In genomic region chr11:132312616-132313210, GRCh38 we compare ENCODE assay signal across 9 cellular contexts.
DNase-seq lines count a peak whose midpoint lies in the region; ATAC-seq, FAIRE-seq and TF ChIP-seq lines count a peak whose summit lies in the region.
"Had no signal": no experiment of that assay in that cellular context is flagged by ENCODE, and none has a peak within 500 bp of the region (broad histone marks: within the 10 kb centered on the region; RNA-seq: fewer than 3 reads in every experiment).

No MANE protein-coding gene starts in this region.

- H2AFZ ChIP-seq in astrocyte (ENCODE audit: low read depth, low read length), result no peak overlapping the region

- FAIRE-seq in astrocyte (lab: Jason Lieb, UNC), result peak; percentile 58

- no peaks in the 10 kb centered on the region for H3K79me2 ChIP-seq in astrocyte (ENCODE audit: insufficient read depth, low read length)

- peaks cover 15% of the 10 kb centered on the region for H3K4me1 ChIP-seq in astrocyte (ENCODE audit: insufficient read depth, low read length)

- no peak for ATAC-seq in activated CD4-positive, CD25-positive, alpha-beta regulatory T cell treated with anti-CD3 and anti-CD28 coated beads, Interleukin-2, amount 50 U/mL, for 24 hours
- ATAC-seq in HG03280 (IDR thresholded peaks at IDR 0.05; ENCODE audit: unreplicated experiment) (no peak), GM18870 (IDR thresholded peaks at IDR 0.05; ENCODE audit: unreplicated experiment) (no peak)

- no peaks in the 10 kb centered on the region for H4K20me1 ChIP-seq in astrocyte (ENCODE audit: insufficient read depth, low read length)

- peaks cover 17% of the 10 kb centered on the region for H3K4me1 Mint-ChIP-seq in astrocyte (ENCODE audit: low read depth, unreplicated experiment)
- H3K4me1 Mint-ChIP-seq: memory B cell had no signal

- H3K27me3 ChIP-seq in astrocyte (ENCODE audit: insufficient read depth, low read length), result no peaks in the 10 kb centered on the region
- no peaks in the 10 kb centered on the region for H3K27me3 ChIP-seq in kidney epithelial cell (ENCODE audit: control insufficient read depth, insufficient read depth, low read length)

- no peak overlapping the region for H3K4me3 Mint-ChIP-seq in astrocyte (ENCODE audit: unreplicated experiment)
- H3K4me3 Mint-ChIP-seq: memory B cell had no signal

- H3K9me3 ChIP-seq in astrocyte (ENCODE audit: insufficient read depth, low read depth, low read length), result no peaks in the 10 kb centered on the region

- H3K4me2 ChIP-seq in astrocyte (ENCODE audit: low read length), result peak overlapping the region; percentile 39

- no peak overlapping the region for H3K27ac Mint-ChIP-seq in astrocyte (ENCODE audit: unreplicated experiment)
- H3K27ac Mint-ChIP-seq: memory B cell had no signal

- DNase-seq in astrocyte (ENCODE audit: low read depth), result peak; percentile 31
- DNase-seq in kidney epithelial cell (ENCODE audit: low read depth), result no peak
- DNase-seq in stimulated activated CD4-positive, alpha-beta T cell treated with anti-CD3 and anti-CD28 coated beads, Interleukin-2, amount 100 ng/mL, for 48 hours, result no peak

- H3K27me3 Mint-ChIP-seq in astrocyte (ENCODE audit: low read depth, unreplicated experiment), result no peaks in the 10 kb centered on the region
- H3K27me3 Mint-ChIP-seq: memory B cell had no signal

- H3K9me3 Mint-ChIP-seq in astrocyte (ENCODE audit: unreplicated experiment), result no peaks in the 10 kb centered on the region
- H3K9me3 Mint-ChIP-seq: memory B cell had no signal

- peaks cover 11% of the 10 kb centered on the region for H3K36me3 ChIP-seq in astrocyte (ENCODE audit: insufficient read depth, low read length)
- H3K36me3 ChIP-seq in kidney epithelial cell (ENCODE audit: control insufficient read depth, insufficient read depth, low read length), result no peaks in the 10 kb centered on the region

- H3K27ac ChIP-seq in astrocyte (ENCODE audit: low read depth, low read length), result peak overlapping the region; percentile 52

- H3K9ac ChIP-seq in astrocyte (ENCODE audit: low read length), result no peak overlapping the region

- peaks cover 28% of the 10 kb centered on the region for H3K36me3 Mint-ChIP-seq in astrocyte (ENCODE audit: low read depth, unreplicated experiment)
- H3K36me3 Mint-ChIP-seq: memory B cell had no signal

- H3K4me3 ChIP-seq in astrocyte (ENCODE audit: insufficient read depth, low read depth, low read length) (no peak overlapping the region), kidney epithelial cell (ENCODE audit: low read depth, low read length) (no peak overlapping the region)

- peak; percentile 75 for TF ChIP-seq CTCF in GM12873 (IDR thresholded peaks at IDR 0.05; ENCODE audit: insufficient read depth, low read depth, low read length, missing control alignments)
- peak; percentile 12; the same call in 1 of the 2 replicates for TF ChIP-seq CTCF in LNCAP (IDR thresholded peaks at IDR 0.05)
- peak; percentile 67 for TF ChIP-seq CTCF in astrocyte (IDR thresholded peaks at IDR 0.05; ENCODE audit: insufficient read depth, low read depth, low read length)
- TF ChIP-seq CTCF in kidney epithelial cell (IDR thresholded peaks at IDR 0.05; ENCODE audit: insufficient read depth, low read length, poor library complexity, severe bottlenecking), result peak; percentile 70

Comparison
In these comparisons a context has a peak if more than half of its experiments do, and no peak if none do; other contexts are left out.
1. CTCF ChIP-seq: peak in every context shown above with its lines; median percentile 75 in GM12873; 70 in kidney epithelial cell; 67 in astrocyte; 12 in LNCAP.